In genomic region chr11:47589103-47589502, GRCh38 we compare ENCODE assay signal across 20 cellular contexts. TPM values are rescaled to one million over a fixed set of nuclear protein-coding genes. Genes with fewer than 3 reads are reported as not detected.
DNase-seq lines count a peak whose midpoint lies in the region; ATAC-seq and TF ChIP-seq lines count a peak whose summit lies in the region.
"Had no signal": no experiment of that assay in that cellular context is flagged by ENCODE, and none has a peak within 500 bp of the region (broad histone marks: within the 10 kb centered on the region; RNA-seq: fewer than 3 reads in every experiment).

No MANE protein-coding gene starts in this region.

- H3K27me3 ChIP-seq in suprapubic skin = peaks cover 19% of the 10 kb centered on the region

- WGBS in suprapubic skin = 83% methylated on average over 10 of the region's 10 CpGs

- TF ChIP-seq EP300 in suprapubic skin (IDR thresholded peaks at IDR 0.05) = no peak

- H3K36me3 Mint-ChIP-seq in chondrocyte (ENCODE audit: low read depth) (peaks cover 6% of the 10 kb centered on the region), neural crest cell (ENCODE audit: low read depth) (peaks cover 4% of the 10 kb centered on the region)

- H3K4me3 ChIP-seq in NB4 (ENCODE audit: low read depth, low read length) (peak overlapping the region; percentile 88), suprapubic skin (peak overlapping the region; percentile 31)

- H3K27ac Mint-ChIP-seq in chondrocyte (ENCODE audit: unreplicated experiment) (no peak overlapping the region), neural crest cell (ENCODE audit: unreplicated experiment) (peak overlapping the region; percentile 62)
- H3K27ac Mint-ChIP-seq: activated CD4-positive, alpha-beta T cell treated with anti-CD3 and anti-CD28 coated beads, Interleukin-2, amount 10 ng/mL, durations not matched to agents 24 days and 14 days; IgD-negative memory B cell had no signal

- H3K4me3 Mint-ChIP-seq in chondrocyte (ENCODE audit: unreplicated experiment) (no peak overlapping the region), neural crest cell (no peak overlapping the region)
- H3K4me3 Mint-ChIP-seq: activated CD4-positive, alpha-beta T cell treated with anti-CD3 and anti-CD28 coated beads, Interleukin-2, amount 10 ng/mL, durations not matched to agents 24 days and 14 days; IgD-negative memory B cell had no signal

- peaks cover 8% of the 10 kb centered on the region for H3K4me1 Mint-ChIP-seq in chondrocyte (ENCODE audit: low read depth)
- peaks cover 40% of the 10 kb centered on the region for H3K4me1 Mint-ChIP-seq in neural crest cell
- H3K4me1 Mint-ChIP-seq: IgD-negative memory B cell had no signal

- H3K27me3 Mint-ChIP-seq in chondrocyte (ENCODE audit: low read depth) (peaks cover 20% of the 10 kb centered on the region), neural crest cell (ENCODE audit: low read depth) (peaks cover 10% of the 10 kb centered on the region)

- no peaks in the 10 kb centered on the region for H3K9me3 ChIP-seq in suprapubic skin

- ATAC-seq in HG02852 (IDR thresholded peaks at IDR 0.05; ENCODE audit: unreplicated experiment) = no peak
- no peak for ATAC-seq in GM18909 (IDR thresholded peaks at IDR 0.05; ENCODE audit: poor library complexity, unreplicated experiment)

- no peaks in the 10 kb centered on the region for H3K9me3 Mint-ChIP-seq in chondrocyte (ENCODE audit: low read depth)
- H3K9me3 Mint-ChIP-seq in neural crest cell = no peaks in the 10 kb centered on the region
- H3K9me3 Mint-ChIP-seq: activated CD4-positive, alpha-beta T cell treated with anti-CD3 and anti-CD28 coated beads, Interleukin-2, amount 10 ng/mL, durations not matched to agents 24 days and 14 days; IgD-negative memory B cell had no signal

- peaks cover 11% of the 10 kb centered on the region for H3K36me3 ChIP-seq in suprapubic skin

- peak; percentile 33 for DNase-seq in NB4 (ENCODE audit: low read depth)
- DNase-seq in chondrocyte (ENCODE audit: low spot score) = peak; percentile 39
- no peak for DNase-seq in neural crest cell (ENCODE audit: low read depth, low spot score)
- DNase-seq in suprapubic skin (ENCODE audit: low spot score in 2 of 2) = no peak
- DNase-seq in stimulated activated CD4-positive, alpha-beta T cell treated with anti-CD3 and anti-CD28 coated beads, Interleukin-15, amount 100 ng/mL, for 24 hours = no peak
- DNase-seq: activated CD4-positive, alpha-beta T cell treated with anti-CD3 and anti-CD28 coated beads, Interleukin-2, amount 10 ng/mL, durations not matched to agents 24 days and 14 days; activated naive CD4-positive, alpha-beta T cell; activated T-cell treated with anti-CD3 and anti-CD28 coated beads, Interleukin-2, amount 50 U/mL, for 48 hours; dermis blood vessel endothelial cell; mesendoderm; NCI-H1105 treated with DMSO at 0.1 percent for 48 hours; NCI-H2081; NCI-H345; NCI-H774; WERI-Rb-1 had no signal

- peaks cover 36% of the 10 kb centered on the region for H3K4me1 ChIP-seq in suprapubic skin

- TF ChIP-seq POLR2A in NB4 (IDR thresholded peaks at IDR 0.05; ENCODE audit: extremely low read depth, insufficient read length) (no peak), suprapubic skin (IDR thresholded peaks at IDR 0.05) (no peak)

- H3K27ac ChIP-seq in suprapubic skin = no peak overlapping the region
- H3K27ac ChIP-seq: WERI-Rb-1 had no signal

- TF ChIP-seq CTCF in NB4 (IDR thresholded peaks at IDR 0.05; ENCODE audit: low read depth, low read length) = no peak
- no peak for TF ChIP-seq CTCF in chondrocyte (IDR thresholded peaks at IDR 0.05)
- no peak for TF ChIP-seq CTCF in neural crest cell (conservative IDR thresholded peaks at IDR 0.05)
- no peak for TF ChIP-seq CTCF in suprapubic skin (IDR thresholded peaks at IDR 0.05)

RNA-seq across cellular contexts. Expression of gene FAM180B, which starts 2.6 kb away (rescaled TPM):
- total RNA-seq in chondrocyte = not detected in 3 replicates
- total RNA-seq in neural crest cell = 0.35 and 0.50 TPM in 2 replicates
- 1 to 10 TPM in 2 of 4 donors, under 1 TPM in 1, not detected in 1; 0.72 to 2.3 (median 1.7) TPM for total RNA-seq in suprapubic skin
- total RNA-seq: bronchial epithelial cell, dermis blood vessel endothelial cell, M059J had no signal

RNA-seq across cellular contexts. Expression of gene C1QTNF4, which starts 5.1 kb away (rescaled TPM):
- total RNA-seq in chondrocyte (0.40 to 0.41 TPM in 2 of 3 replicates, not detected in the other), neural crest cell (18.9 and 21.4 TPM in 2 replicates), suprapubic skin (1 to 10 TPM in 2 of 4 donors, under 1 TPM in 2; 0.76 to 1.9 (median 1.4) TPM)

RNA-seq across cellular contexts. Expression of gene NDUFS3, which starts 10.2 kb away (rescaled TPM):
- total RNA-seq in chondrocyte = 63.6 to 102 TPM (median 70.3 TPM) in 3 replicates
- total RNA-seq in neural crest cell = 172 and 178 TPM in 2 replicates
- 10 to 100 TPM; 41.3 to 79.5 (median 62.5) TPM for total RNA-seq in suprapubic skin

RNA-seq across cellular contexts. Expression of gene KBTBD4, which starts 10.3 kb away (rescaled TPM):
- total RNA-seq in chondrocyte (11.1 to 16.5 TPM (median 12.9 TPM) in 3 replicates), neural crest cell (15.4 and 16.6 TPM in 2 replicates), suprapubic skin (10 to 100 TPM; 18.4 to 32.2 (median 21.2) TPM)

RNA-seq across cellular contexts. Expression of gene PTPMT1, which starts 23.7 kb away (rescaled TPM):
- 40.4 to 48.8 TPM (median 43.5 TPM) in 3 replicates for total RNA-seq in chondrocyte
- 41.8 and 47.0 TPM in 2 replicates for total RNA-seq in neural crest cell
- 10 to 100 TPM; 63.2 to 81.4 (median 71.6) TPM for total RNA-seq in suprapubic skin

Comparison
In these comparisons a context has a peak if more than half of its experiments do, and no peak if none do; other contexts are left out.
1. DNase-seq: peak in NB4 (single experiment) and chondrocyte (single experiment); none in neural crest cell (single experiment), suprapubic skin (0 of 2) and stimulated activated CD4-positive, alpha-beta T cell treated with anti-CD3 and anti-CD28 coated beads, Interleukin-15, amount 100 ng/mL, for 24 hours (single experiment).